14 cellular contexts compared by ENCODE assay signal in the genomic region with DNA sequence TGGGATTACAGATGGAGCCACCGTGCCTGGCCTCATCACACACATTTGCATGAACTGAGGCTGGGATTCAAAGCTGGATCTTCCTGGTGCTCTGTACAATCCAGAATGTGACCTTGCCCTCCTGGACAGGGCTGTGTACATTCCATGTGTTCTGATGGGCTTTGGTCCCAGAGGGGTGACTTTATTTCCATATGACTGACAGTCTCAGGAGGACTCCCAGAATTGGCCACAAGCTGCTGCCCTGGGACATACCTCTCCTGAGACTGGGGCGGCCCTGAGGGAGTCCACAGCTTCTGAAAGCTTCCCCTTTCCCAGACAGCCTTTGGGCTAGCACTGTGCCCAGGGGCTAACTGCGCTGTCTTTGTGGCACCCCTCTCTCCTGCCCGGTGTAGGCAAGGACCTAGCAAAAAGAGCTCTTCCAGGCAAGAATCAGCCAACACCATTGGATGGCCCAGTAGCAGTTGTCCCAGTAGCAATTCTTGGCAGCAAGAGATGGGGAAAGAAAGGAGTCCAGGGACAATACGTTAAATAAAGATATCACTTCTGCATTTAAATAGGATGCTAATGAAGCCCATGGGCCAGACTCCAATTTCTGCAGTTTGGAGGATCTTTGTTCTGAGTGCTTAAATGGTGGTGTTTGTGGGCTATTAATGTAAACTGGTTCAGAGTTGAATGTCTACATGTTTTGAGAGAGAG.
A peak's percentile ranks its signal among the peaks of the same experiment; 100 is the strongest.
DNase-seq lines count a peak whose midpoint lies in the region; ATAC-seq lines count a peak whose summit lies in the region.
"Had no signal": no experiment of that assay in that cellular context is flagged by ENCODE, and none has a peak within 500 bp of the region (broad histone marks: within the 10 kb centered on the region; RNA-seq: fewer than 3 reads in every experiment).

No MANE protein-coding gene starts in this region.

- peaks cover 38% of the 10 kb centered on the region for H3K4me1 ChIP-seq in HAP-1
- H3K4me1 ChIP-seq: BLaER1 had no signal

- no peaks in the 10 kb centered on the region for H3K36me3 ChIP-seq in HAP-1 (replicated peaks)
- H3K36me3 ChIP-seq: BLaER1 had no signal

- H3K27ac ChIP-seq in caudate nucleus (ENCODE audit: low read depth, low read length) = peak overlapping the region; percentile 31
- H3K27ac ChIP-seq: BLaER1 had no signal

- in situ Hi-C loops in HAP-1 (cut with MboI; ENCODE audit: low sequenced_read_pairs) = no loop called here

- H3K4me3 ChIP-seq in HAP-1 = no peak overlapping the region
- H3K4me3 ChIP-seq: BLaER1 had no signal

- no peak for ATAC-seq in HG03460 (IDR thresholded peaks at IDR 0.05; ENCODE audit: unreplicated experiment)
- ATAC-seq: PC-3, SK-N-SH treated with all-trans-retinoic acid at 6 μM for 48 hours had no signal

- H3K9me3 ChIP-seq in HAP-1 = no peaks in the 10 kb centered on the region
- H3K9me3 ChIP-seq: BLaER1 had no signal

- H3K27me3 ChIP-seq in HAP-1 (ENCODE audit: low read depth) = no peaks in the 10 kb centered on the region
- H3K27me3 ChIP-seq: BLaER1 had no signal

- DNase-seq in HAP-1 (ENCODE audit: low spot score in 2 of 2) = peak; percentile 56 to 80
- DNase-seq in caudate nucleus (lab: John Stamatoyannopoulos, UW) = peak in 12 of 61 donors; percentile 8 to 67 (median 22)
- DNase-seq in midbrain (lab: John Stamatoyannopoulos, UW) = peak; percentile 53
- DNase-seq in superior temporal gyrus (ENCODE audit: extremely low spot score) = peak; percentile 33
- DNase-seq in germinal center (ENCODE audit: low spot score) = no peak
- DNase-seq in 8988T = no peak
- DNase-seq: DMS153, HCEC 1CT, NCI-H1436 treated with DMSO at 0.1 percent for 48 hours, NCI-H345, PC-3 had no signal

Comparison
In these comparisons a context has a peak if more than half of its experiments do, and no peak if none do; other contexts are left out.
1. DNase-seq: peak in HAP-1 (2 of 2), midbrain (single experiment) and superior temporal gyrus (single experiment); none in germinal center (single experiment) and 8988T (single experiment).